In the genomic region with DNA sequence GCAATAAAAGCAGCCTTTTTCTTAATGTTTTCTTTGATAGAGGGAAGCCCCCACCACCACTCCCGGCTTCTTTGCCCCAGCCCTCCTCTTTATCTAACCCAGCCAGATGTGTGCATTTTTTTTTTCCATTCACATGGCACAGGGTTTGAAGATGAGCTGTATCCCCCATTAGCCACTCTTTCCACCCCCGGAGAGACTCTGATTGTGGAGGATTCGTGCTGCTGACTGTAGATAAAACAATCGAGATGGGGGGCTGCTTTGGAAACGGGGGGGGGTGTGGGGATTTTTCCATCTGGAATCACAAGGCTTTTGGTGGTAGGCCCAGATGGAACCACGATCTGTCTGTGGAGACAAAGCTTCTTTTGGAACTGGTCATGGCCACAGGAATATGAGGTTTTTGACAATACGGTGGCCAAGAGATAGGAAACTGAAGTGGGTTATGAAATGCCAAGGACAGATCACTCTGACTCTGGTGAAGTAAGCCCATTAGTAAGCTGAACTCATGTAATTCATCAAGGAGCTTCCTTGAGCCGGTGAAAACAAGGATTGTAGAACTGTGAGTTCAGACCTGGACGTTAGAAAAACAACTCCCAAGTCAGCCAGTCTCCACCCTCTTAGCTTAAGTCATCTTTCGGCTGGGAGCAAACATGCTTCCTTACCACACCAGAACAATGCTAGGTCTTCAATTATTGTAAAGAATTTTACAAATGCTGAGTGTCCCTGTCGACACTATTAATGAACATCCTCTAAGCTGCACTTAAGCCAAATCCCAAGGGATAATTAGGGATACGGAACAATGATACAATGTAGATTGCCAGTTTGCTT, we compare ENCODE assay signal across 15 cellular contexts. TPM values are rescaled to one million over a fixed set of nuclear protein-coding genes. Genes with fewer than 3 reads are reported as not detected.
A peak's percentile ranks its signal among the peaks of the same experiment; 100 is the strongest.
DNase-seq lines count a peak whose midpoint lies in the region; ATAC-seq, FAIRE-seq and TF ChIP-seq lines count a peak whose summit lies in the region.
"Had no signal": no experiment of that assay in that cellular context is flagged by ENCODE, and none has a peak within 500 bp of the region (broad histone marks: within the 10 kb centered on the region; RNA-seq: fewer than 3 reads in every experiment).

No MANE protein-coding gene starts in this region.

- no TSS peak for BruUV-seq in endothelial cell of umbilical vein (replicated peaks; lab: Mats Ljungman, UMichigan)

- DNase-seq in COR-L47 (lab: John Stamatoyannopoulos, UW): peak; percentile 5
- DNase-seq in NCI-H2227 (lab: John Stamatoyannopoulos, UW; ENCODE audit: unreplicated experiment): peak; percentile 59
- DNase-seq in endothelial cell of umbilical vein (ENCODE audit: low read depth, low spot score): peak; percentile 73
- DNase-seq in lung microvascular endothelial cell (ENCODE audit: low read depth in 2 of 2): peak; percentile 30 to 55
- no peak for DNase-seq in nucleus accumbens (lab: John Stamatoyannopoulos, UW)
- no peak for DNase-seq in activated gamma-delta T cell (lab: John Stamatoyannopoulos, UW)
- no peak for DNase-seq in NCI-H2029 treated with DMSO at 0.1 percent for 48 hours (lab: John Stamatoyannopoulos, UW)
- DNase-seq: CD4-positive, alpha-beta T cell; HFFc6; kidney glomerular epithelial cell; PC-3; psoas muscle; T1000; tibial artery had no signal

- dilution Hi-C loops in endothelial cell of umbilical vein (cut with MboI; ENCODE audit: extremely low pct_ligation_motif_present, low sequenced_read_pairs): no loop called here

- peaks cover 27% of the 10 kb centered on the region for H3K4me1 ChIP-seq in endothelial cell of umbilical vein (ENCODE audit: control insufficient read depth, extremely low read depth, insufficient read depth, low read length)
- H3K4me1 ChIP-seq: tibial artery had no signal

- no peaks in the 10 kb centered on the region for H3K9me3 ChIP-seq in endothelial cell of umbilical vein (replicated peaks; ENCODE audit: control insufficient read depth, insufficient read depth, low read length)
- H3K9me3 ChIP-seq: psoas muscle, tibial artery had no signal

- H2AFZ ChIP-seq in endothelial cell of umbilical vein (ENCODE audit: low read depth, low read length): peak overlapping the region; percentile 21

- no peaks in the 10 kb centered on the region for H3K27me3 ChIP-seq in endothelial cell of umbilical vein (ENCODE audit: control insufficient read depth in 2 of 2, insufficient read depth in 2 of 2, low read length in 2 of 2)
- H3K27me3 ChIP-seq: tibial artery had no signal

- TF ChIP-seq CTCF in endothelial cell of umbilical vein (IDR thresholded peaks at IDR 0.05; ENCODE audit: extremely low read depth in 1 of 2, insufficient read depth in 1 of 2, low read depth in 1 of 2, low read length in 2 of 2): no peak

- no peak for TF ChIP-seq POLR2A in endothelial cell of umbilical vein (IDR thresholded peaks at IDR 0.05; ENCODE audit: low read depth, low read length)

- no peak overlapping the region for H3K9ac ChIP-seq in endothelial cell of umbilical vein (replicated peaks; ENCODE audit: extremely low read depth, insufficient read depth, low read length)

- H3K9me1 ChIP-seq in endothelial cell of umbilical vein (replicated peaks; ENCODE audit: control insufficient read depth, extremely low read depth, insufficient read depth, low read length): no peaks in the 10 kb centered on the region

- H3K27ac ChIP-seq in endothelial cell of umbilical vein (ENCODE audit: insufficient read depth, low read depth, low read length): no peak overlapping the region
- H3K27ac ChIP-seq: psoas muscle, tibial artery had no signal

- peak; percentile 79 for FAIRE-seq in endothelial cell of umbilical vein (lab: Jason Lieb, UNC)

- POLR2A ChIA-PET in endothelial cell of umbilical vein (lab: Charles Lee): no interaction called here

- intact Hi-C loops in endothelial cell of umbilical vein (cut with micrococcal nuclease): loop anchor here (1.0 to 10.0 kb wide), 3 partner anchors 46 to 379 kb away; a partner anchor contains a TSS

- no peaks in the 10 kb centered on the region for H4K20me1 ChIP-seq in endothelial cell of umbilical vein (replicated peaks; ENCODE audit: control insufficient read depth, extremely low read depth, insufficient read depth, low read length)

- H3K4me2 ChIP-seq in endothelial cell of umbilical vein (ENCODE audit: insufficient read depth, low read length): no peak overlapping the region

- H3K79me2 ChIP-seq in endothelial cell of umbilical vein (ENCODE audit: control insufficient read depth, insufficient read depth, low read length): no peaks in the 10 kb centered on the region

- ATAC-seq in GM21717 (IDR thresholded peaks at IDR 0.05; ENCODE audit: unreplicated experiment): no peak
- ATAC-seq: PC-3 had no signal

- CTCF ChIA-PET in endothelial cell of umbilical vein (lab: Charles Lee): interaction anchor here (0.8 to 15.6 kb wide), 9 partner anchors 10 to 601 kb away, joined by 3 to 557 read pairs (median 4); a partner anchor contains a TSS

- no peaks in the 10 kb centered on the region for H3K36me3 ChIP-seq in endothelial cell of umbilical vein (ENCODE audit: control insufficient read depth in 2 of 2, extremely low read depth in 1 of 2, insufficient read depth in 2 of 2, low read length in 2 of 2)
- H3K36me3 ChIP-seq: tibial artery had no signal

- H3K4me3 ChIP-seq in endothelial cell of umbilical vein (replicated peaks in 1 of 3; ENCODE audit: insufficient read depth in 1 of 3, low read depth in 1 of 3, low read length in 3 of 3): no peak overlapping the region
- H3K4me3 ChIP-seq: psoas muscle, tibial artery had no signal

TF ChIP-seq in endothelial cell of umbilical vein, 7 proteins besides CTCF, POLR2A, EP300 and RAD21:
- TF ChIP-seq POLR2AphosphoS5 (IDR thresholded peaks at IDR 0.05; ENCODE audit: insufficient read depth, low read depth, low read length) (no peak), GATA2 (IDR thresholded peaks at IDR 0.05; ENCODE audit: insufficient read depth, insufficient read length, low read depth, low read length) (no peak), FOS (IDR thresholded peaks at IDR 0.05; ENCODE audit: borderline replicate concordance, insufficient read depth, low read length) (no peak), EZH2 (IDR thresholded peaks at IDR 0.05; ENCODE audit: borderline replicate concordance, low read depth, low read length, severe bottlenecking) (no peak), JUN (IDR thresholded peaks at IDR 0.05; ENCODE audit: borderline replicate concordance, insufficient read depth, insufficient read length, low read depth) (no peak), MYC (IDR thresholded peaks at IDR 0.05; ENCODE audit: low read depth, low read length) (no peak)
- TF ChIP-seq, protein P1, sequence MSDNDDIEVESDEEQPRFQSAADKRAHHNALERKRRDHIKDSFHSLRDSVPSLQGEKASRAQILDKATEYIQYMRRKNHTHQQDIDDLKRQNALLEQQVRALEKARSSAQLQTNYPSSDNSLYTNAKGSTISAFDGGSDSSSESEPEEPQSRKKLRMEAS (IDR thresholded peaks at IDR 0.05; ENCODE audit: insufficient read depth, insufficient read length): no peak

RNA-seq across cellular contexts. Expression of a gene that starts 46.0 kb away (rescaled TPM):
- total RNA-seq in endothelial cell of umbilical vein (168 and 246 TPM in 2 replicates), lung microvascular endothelial cell (11.6 and 15.3 TPM in 2 replicates)
- polyA plus RNA-seq in endothelial cell of umbilical vein: 39.8 and 41.4 TPM in 2 replicates
- 29.5 and 32.8 TPM in 2 replicates for polyA plus RNA-seq in endothelial cell of umbilical vein (2011; cell fraction: cytosol; rRNA removed)
- polyA plus RNA-seq in endothelial cell of umbilical vein (2011; cell fraction: nucleus; rRNA removed): 137 and 147 TPM in 2 replicates
- polyA plus RNA-seq in endothelial cell of umbilical vein (2012): 33.1 and 40.0 TPM in 2 replicates
- 41.8 and 47.3 TPM in 2 replicates for polyA minus RNA-seq in endothelial cell of umbilical vein
- not detected for polyA minus RNA-seq in endothelial cell of umbilical vein (2011; cell fraction: cytosol; rRNA and poly(A)+ RNA removed)
- 41.1 and 46.8 TPM in 2 replicates for polyA minus RNA-seq in endothelial cell of umbilical vein (2011; cell fraction: nucleus; rRNA and poly(A)+ RNA removed)

Comparison
In these comparisons a context has a peak if more than half of its experiments do, and no peak if none do; other contexts are left out.
1. DNase-seq: peak in COR-L47 (single experiment), NCI-H2227 (single experiment), endothelial cell of umbilical vein (single experiment) and lung microvascular endothelial cell (2 of 2); none in nucleus accumbens (0 of 56), activated gamma-delta T cell (single experiment) and NCI-H2029 treated with DMSO at 0.1 percent for 48 hours (single experiment).
2. RNA of a gene that starts 46.0 kb away (total RNA-seq): 168 to 246 TPM in endothelial cell of umbilical vein; 11.6 to 15.3 TPM in lung microvascular endothelial cell; every median in the first group is over 10 times any median in the second.